In genomic region chr3:73580343-73580742, GRCh38 we compare ENCODE assay signal across 12 cellular contexts. TPM values are rescaled to one million over a fixed set of nuclear protein-coding genes. Genes with fewer than 3 reads are reported as not detected.
DNase-seq lines count a peak whose midpoint lies in the region; ATAC-seq and TF ChIP-seq lines count a peak whose summit lies in the region.
"Had no signal": no experiment of that assay in that cellular context is flagged by ENCODE, and none has a peak within 500 bp of the region (broad histone marks: within the 10 kb centered on the region; RNA-seq: fewer than 3 reads in every experiment).

No MANE protein-coding gene starts in this region.

- no peaks in the 10 kb centered on the region for H3K9me3 Mint-ChIP-seq in activated CD4-positive, alpha-beta T cell treated with anti-CD3 and anti-CD28 coated beads, Interleukin-2, amount 10 ng/mL, durations not matched to agents 7 days and 5 days

- peak; percentile 68 for DNase-seq in ELR (ENCODE audit: low read depth)
- peak; percentile 86 for DNase-seq in LNCaP clone FGC (ENCODE audit: low read depth)
- peak; percentile 91 for DNase-seq in brain microvascular endothelial cell
- DNase-seq in left lobe of liver (ENCODE audit: low spot score): no peak
- no peak for DNase-seq in activated CD4-positive, alpha-beta T cell treated with anti-CD3 and anti-CD28 coated beads, Interleukin-2, amount 10 ng/mL, durations not matched to agents 7 days and 5 days
- DNase-seq: activated effector memory CD4-positive, alpha-beta T cell treated with anti-CD3 and anti-CD28 coated beads, Interleukin-2, amount 50 U/mL, for 16 hours; dorsolateral prefrontal cortex; GDM1; natural killer cell; stimulated activated CD4-positive, alpha-beta T cell treated with anti-CD3 and anti-CD28 coated beads, Interleukin-2, amount 100 ng/mL, for 24 hours had no signal

- TF ChIP-seq CTCF in LNCaP clone FGC (IDR thresholded peaks at IDR 0.05; ENCODE audit: control insufficient read depth, extremely low read depth, insufficient read depth): no peak
- TF ChIP-seq CTCF in brain microvascular endothelial cell (IDR thresholded peaks at IDR 0.05; ENCODE audit: low read depth, low read length, missing control alignments): no peak

- in situ Hi-C loops in brain microvascular endothelial cell (cut with HindIII; ENCODE audit: low pct_ligation_motif_present, low sequenced_read_pairs): no loop called here

- no peaks in the 10 kb centered on the region for H3K27me3 ChIP-seq in brain microvascular endothelial cell (replicated peaks)
- H3K27me3 ChIP-seq in muscle layer of colon (ENCODE audit: control insufficient read depth in 1 of 2, insufficient read depth in 2 of 2, low read length in 2 of 2): no peaks in the 10 kb centered on the region
- H3K27me3 ChIP-seq: dorsolateral prefrontal cortex had no signal

- CTCF ChIA-PET in activated CD4-positive, alpha-beta T cell treated with anti-CD3 and anti-CD28 coated beads, Interleukin-2, amount 10 ng/mL, durations not matched to agents 7 days and 5 days (lab: Charles Lee): no interaction called here

- H3K9me3 ChIP-seq in muscle layer of colon (ENCODE audit: low read length): no peaks in the 10 kb centered on the region

- ATAC-seq in HG03342 (IDR thresholded peaks at IDR 0.05; ENCODE audit: unreplicated experiment) (no peak), left lobe of liver (no peak)
- ATAC-seq: natural killer cell had no signal

- no peaks in the 10 kb centered on the region for H3K36me3 Mint-ChIP-seq in activated CD4-positive, alpha-beta T cell treated with anti-CD3 and anti-CD28 coated beads, Interleukin-2, amount 10 ng/mL, durations not matched to agents 7 days and 5 days (ENCODE audit: low read depth)
- H3K36me3 Mint-ChIP-seq: natural killer cell had no signal

- no peak overlapping the region for H3K4me3 ChIP-seq in LNCaP clone FGC (ENCODE audit: low read depth, low read length)
- H3K4me3 ChIP-seq in brain microvascular endothelial cell (ENCODE audit: low read depth, low read length): no peak overlapping the region
- H3K4me3 ChIP-seq in muscle layer of colon (ENCODE audit: low read depth in 1 of 2, low read length in 2 of 2): peak overlapping the region in 1 of 2 donors; percentile 17
- H3K4me3 ChIP-seq: dorsolateral prefrontal cortex had no signal

- H3K4me3 Mint-ChIP-seq in activated CD4-positive, alpha-beta T cell treated with anti-CD3 and anti-CD28 coated beads, Interleukin-2, amount 10 ng/mL, durations not matched to agents 7 days and 5 days: no peak overlapping the region
- H3K4me3 Mint-ChIP-seq: natural killer cell had no signal

- no peak overlapping the region for H3K27ac Mint-ChIP-seq in activated CD4-positive, alpha-beta T cell treated with anti-CD3 and anti-CD28 coated beads, Interleukin-2, amount 10 ng/mL, durations not matched to agents 7 days and 5 days
- H3K27ac Mint-ChIP-seq: natural killer cell had no signal

- H3K9ac ChIP-seq in muscle layer of colon (ENCODE audit: low read length): no peak overlapping the region

- H3K4me1 ChIP-seq in muscle layer of colon (ENCODE audit: insufficient read depth, low read length): peaks cover 55% of the 10 kb centered on the region

- H3K4me1 Mint-ChIP-seq in activated CD4-positive, alpha-beta T cell treated with anti-CD3 and anti-CD28 coated beads, Interleukin-2, amount 10 ng/mL, durations not matched to agents 7 days and 5 days: no peaks in the 10 kb centered on the region
- H3K4me1 Mint-ChIP-seq: natural killer cell had no signal

- peaks cover 4% of the 10 kb centered on the region for H3K27me3 Mint-ChIP-seq in activated CD4-positive, alpha-beta T cell treated with anti-CD3 and anti-CD28 coated beads, Interleukin-2, amount 10 ng/mL, durations not matched to agents 7 days and 5 days

- POLR2A ChIA-PET in activated CD4-positive, alpha-beta T cell treated with anti-CD3 and anti-CD28 coated beads, Interleukin-2, amount 10 ng/mL, durations not matched to agents 7 days and 5 days (lab: Charles Lee): no interaction called here

- H3K27ac ChIP-seq in brain microvascular endothelial cell (peak overlapping the region; percentile 40), muscle layer of colon (ENCODE audit: low read depth, low read length) (peak overlapping the region; percentile 27)
- H3K27ac ChIP-seq: dorsolateral prefrontal cortex had no signal

- no peaks in the 10 kb centered on the region for H3K36me3 ChIP-seq in brain microvascular endothelial cell (replicated peaks)
- H3K36me3 ChIP-seq in muscle layer of colon (ENCODE audit: insufficient read depth, low read length): peaks cover 4% of the 10 kb centered on the region

RNA-seq across cellular contexts. Expression of gene PDZRN3, which starts 44.4 kb away (rescaled TPM):
- total RNA-seq in left lobe of liver: 1.3 TPM
- not detected for total RNA-seq in activated CD4-positive, alpha-beta T cell treated with anti-CD3 and anti-CD28 coated beads, Interleukin-2, amount 10 ng/mL, durations not matched to agents 7 days and 5 days
- total RNA-seq: natural killer cell had no signal

Comparison
In these comparisons a context has a peak if more than half of its experiments do, and no peak if none do; other contexts are left out.
1. DNase-seq: peak in ELR (single experiment), LNCaP clone FGC (single experiment) and brain microvascular endothelial cell (single experiment); none in left lobe of liver (single experiment) and activated CD4-positive, alpha-beta T cell treated with anti-CD3 and anti-CD28 coated beads, Interleukin-2, amount 10 ng/mL, durations not matched to agents 7 days and 5 days (single experiment).